In the genomic region with DNA sequence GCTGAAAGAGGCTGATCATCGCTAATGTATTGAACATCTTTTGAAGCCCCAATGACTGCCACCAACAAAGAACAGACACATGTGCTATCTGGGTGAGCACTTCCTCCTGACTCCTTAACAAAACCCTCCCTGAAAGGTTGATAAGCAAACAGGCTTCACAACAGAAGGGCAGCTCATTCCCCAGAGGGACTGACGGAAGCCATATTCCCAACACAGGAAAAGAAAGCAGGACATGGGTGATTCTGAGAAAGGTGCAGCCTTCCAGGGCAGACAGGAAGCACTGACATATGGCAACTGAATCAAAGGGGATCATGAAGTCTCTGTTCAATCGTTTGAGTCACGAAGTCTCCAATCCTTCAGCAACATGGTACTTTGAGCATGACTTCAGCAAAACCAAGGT, we compare ENCODE assay signal across 18 cellular contexts.
A peak's percentile ranks its signal among the peaks of the same experiment; 100 is the strongest.
DNase-seq lines count a peak whose midpoint lies in the region; ATAC-seq and TF ChIP-seq lines count a peak whose summit lies in the region.
"Had no signal": no experiment of that assay in that cellular context is flagged by ENCODE, and none has a peak within 500 bp of the region (broad histone marks: within the 10 kb centered on the region; RNA-seq: fewer than 3 reads in every experiment).

No MANE protein-coding gene starts in this region.

- no peak overlapping the region for H4K91ac ChIP-seq in neuronal stem cell (ENCODE audit: low read depth, low read length, poor library complexity)

- H2BK5ac ChIP-seq in neuronal stem cell (ENCODE audit: low read length): no peak overlapping the region

- no peaks in the 10 kb centered on the region for H3K27me3 ChIP-seq in heart right ventricle
- H3K27me3 ChIP-seq in GM23338 (ENCODE audit: insufficient read depth): no peaks in the 10 kb centered on the region
- H3K27me3 ChIP-seq in neuronal stem cell (ENCODE audit: control insufficient read depth in 3 of 3, insufficient read depth in 3 of 3, low read depth in 1 of 3, low read length in 3 of 3): no peaks in the 10 kb centered on the region

- H3K4me1 Mint-ChIP-seq in GM23338 (no peaks in the 10 kb centered on the region), endothelial cell (ENCODE audit: unreplicated experiment) (peaks cover 12% of the 10 kb centered on the region)
- H3K4me1 Mint-ChIP-seq: B cell; CD4-positive, alpha-beta memory T cell; H9 had no signal

- H3K27me3 Mint-ChIP-seq in GM23338 (ENCODE audit: insufficient read depth, low read depth, poor library complexity): peaks cover 2% of the 10 kb centered on the region
- H3K27me3 Mint-ChIP-seq in endothelial cell (ENCODE audit: unreplicated experiment): no peaks in the 10 kb centered on the region
- H3K27me3 Mint-ChIP-seq: B cell; CD4-positive, alpha-beta memory T cell had no signal

- no peak overlapping the region for H2AK5ac ChIP-seq in neuronal stem cell (ENCODE audit: low read depth, low read length)

- TF ChIP-seq CTCF in heart right ventricle (IDR thresholded peaks at IDR 0.05): no peak
- no peak for TF ChIP-seq CTCF in GM23338 (conservative IDR thresholded peaks at IDR 0.05; ENCODE audit: low read depth in 2 of 2)
- no peak for TF ChIP-seq CTCF in endothelial cell (IDR thresholded peaks at IDR 0.05; ENCODE audit: unreplicated experiment)

- H3K9me3 ChIP-seq in heart right ventricle (peaks cover 0 to 15% (median 3%) of the 10 kb centered on the region in 11 donors), neuronal stem cell (replicated peaks in 1 of 2; ENCODE audit: control insufficient read depth in 2 of 2, insufficient read depth in 1 of 2, low read depth in 1 of 2, low read length in 2 of 2) (peaks cover 0 to 5% of the 10 kb centered on the region in 2 donors)
- H3K9me3 ChIP-seq: Caco-2 had no signal

- H2AFZ ChIP-seq in GM23338 (peak overlapping the region; percentile 90), neuronal stem cell (ENCODE audit: low read length) (peak overlapping the region; percentile 72)

- DNase-seq in heart right ventricle: peak in 1 of 2 donors; percentile 5
- DNase-seq in cardiac septum (ENCODE audit: low spot score): no peak
- no peak for DNase-seq in GM23338 (ENCODE audit: low spot score)
- no peak for DNase-seq in endothelial cell (ENCODE audit: low spot score)
- DNase-seq in neuronal stem cell (ENCODE audit: low spot score): no peak
- DNase-seq in NCI-H345 (lab: John Stamatoyannopoulos, UW): no peak
- no peak for DNase-seq in glomerular visceral epithelial cell (ENCODE audit: extremely low spot score)
- DNase-seq: C1 segment of cervical spinal cord; Caco-2; CD4-positive, alpha-beta memory T cell; DMS153; DND-41; H9 had no signal

- H3K9me2 ChIP-seq in GM23338 (ENCODE audit: insufficient read depth): no peaks in the 10 kb centered on the region; the same call in 1 of the 2 replicates

- H4K20me1 ChIP-seq in GM23338 (replicated peaks; ENCODE audit: insufficient read depth): no peaks in the 10 kb centered on the region

- peaks cover 0 to 7% (median 0%) of the 10 kb centered on the region in 9 donors for H3K4me1 ChIP-seq in heart right ventricle
- H3K4me1 ChIP-seq in GM23338 (ENCODE audit: insufficient read depth): no peaks in the 10 kb centered on the region
- H3K4me1 ChIP-seq in neuronal stem cell (ENCODE audit: control insufficient read depth in 2 of 2, insufficient read depth in 1 of 2, low read depth in 1 of 2, low read length in 2 of 2): no peaks in the 10 kb centered on the region
- H3K4me1 ChIP-seq: Caco-2 had no signal

- no peaks in the 10 kb centered on the region for H3F3A ChIP-seq in GM23338 (replicated peaks; ENCODE audit: low read depth)

- H3K79me1 ChIP-seq in neuronal stem cell (ENCODE audit: low read depth, low read length): no peaks in the 10 kb centered on the region

- H3K4ac ChIP-seq in neuronal stem cell (ENCODE audit: low read length): no peak overlapping the region

- no peak overlapping the region for H2BK15ac ChIP-seq in neuronal stem cell (ENCODE audit: low read length)

- H3K9me3 Mint-ChIP-seq in GM23338 (peaks cover 5% of the 10 kb centered on the region; the same call in 2 of the 3 replicates), endothelial cell (ENCODE audit: unreplicated experiment) (no peaks in the 10 kb centered on the region)
- H3K9me3 Mint-ChIP-seq: H9 had no signal

- intact Hi-C loops in heart right ventricle (cut with DNase I) (loop anchor here in 1 of 10 donors (10.0 kb wide), 2 partner anchors 94 to 136 kb away; no protein-coding TSS in a partner anchor), cardiac septum (cut with DNase I) (no loop called here)

- no peak overlapping the region for H3K18ac ChIP-seq in neuronal stem cell (ENCODE audit: low read length)

- ATAC-seq in heart right ventricle: peak in 6 of 8 donors; percentile 39 to 82 (median 54)
- no peak for ATAC-seq in GM23338
- ATAC-seq in GM19455 (IDR thresholded peaks at IDR 0.05; ENCODE audit: unreplicated experiment): no peak
- ATAC-seq: GM12878, HCT116 had no signal

- no peak overlapping the region for H3K23ac ChIP-seq in neuronal stem cell (ENCODE audit: low read depth, low read length, poor library complexity)

- H3K36me3 Mint-ChIP-seq in GM23338 (ENCODE audit: low read depth) (no peaks in the 10 kb centered on the region), endothelial cell (ENCODE audit: low read depth, unreplicated experiment) (no peaks in the 10 kb centered on the region)
- H3K36me3 Mint-ChIP-seq: CD4-positive, alpha-beta memory T cell had no signal

- no peak overlapping the region for H3K27ac Mint-ChIP-seq in GM23338
- H3K27ac Mint-ChIP-seq in endothelial cell (ENCODE audit: unreplicated experiment): peak overlapping the region; percentile 74
- H3K27ac Mint-ChIP-seq: B cell; CD4-positive, alpha-beta memory T cell; H9 had no signal

- no peak overlapping the region for H4K8ac ChIP-seq in neuronal stem cell (ENCODE audit: low read depth, low read length)

- no peak overlapping the region for H3K14ac ChIP-seq in neuronal stem cell (ENCODE audit: low read length)

- H3K9ac ChIP-seq in neuronal stem cell (ENCODE audit: low read depth, low read length, poor library complexity): no peak overlapping the region

- H3K79me2 ChIP-seq in GM23338 (replicated peaks; ENCODE audit: insufficient read depth): no peaks in the 10 kb centered on the region

- WGBS in heart right ventricle, 2 donors: 53 to 60% methylated on average over 4 of the region's 4 CpGs
- no CpG with 5 or more reads among the region's 4 CpGs for WGBS in neuronal stem cell (ENCODE audit: extremely low coverage in 2 of 2, insufficient read length in 2 of 2, insufficient replicate concordance in 1 of 2), 2 donors

- no peak overlapping the region for H2BK12ac ChIP-seq in neuronal stem cell (ENCODE audit: low read length)

- H3K36me3 ChIP-seq in heart right ventricle (no peaks in the 10 kb centered on the region), GM23338 (ENCODE audit: insufficient read depth) (no peaks in the 10 kb centered on the region), neuronal stem cell (replicated peaks in 1 of 2; ENCODE audit: control insufficient read depth in 2 of 2, insufficient read depth in 2 of 2, low read length in 2 of 2) (no peaks in the 10 kb centered on the region)

- no peak overlapping the region for H3K4me2 ChIP-seq in GM23338
- no peak overlapping the region for H3K4me2 ChIP-seq in neuronal stem cell (ENCODE audit: insufficient read depth, low read length, poor library complexity, severe bottlenecking)

- no peak overlapping the region for H3K4me3 Mint-ChIP-seq in GM23338
- H3K4me3 Mint-ChIP-seq in endothelial cell (ENCODE audit: unreplicated experiment): no peak overlapping the region
- H3K4me3 Mint-ChIP-seq: B cell; CD4-positive, alpha-beta memory T cell; H9 had no signal

- H3K4me3 ChIP-seq in heart right ventricle (no peak overlapping the region), GM23338 (no peak overlapping the region), neuronal stem cell (ENCODE audit: low read length in 2 of 2) (no peak overlapping the region)
- H3K4me3 ChIP-seq: GM12878 had no signal

- no peak overlapping the region for H2BK120ac ChIP-seq in neuronal stem cell (ENCODE audit: low read depth, low read length)

- no peak overlapping the region for H3K27ac ChIP-seq in heart right ventricle
- no peak overlapping the region for H3K27ac ChIP-seq in GM23338 (ENCODE audit: low read depth)
- H3K27ac ChIP-seq in neuronal stem cell (replicated peaks; ENCODE audit: low read length): no peak overlapping the region
- H3K27ac ChIP-seq: 22Rv1 had no signal

TF ChIP-seq in GM23338, 12 proteins besides CTCF, POLR2A, EP300 and RAD21 (continues in another document):
- TF ChIP-seq NANOG (IDR thresholded peaks at IDR 0.05; ENCODE audit: borderline replicate concordance) (no peak), POLR2AphosphoS5 (IDR thresholded peaks at IDR 0.05; ENCODE audit: low read depth) (no peak), EZH2phosphoT487 (IDR thresholded peaks at IDR 0.05; ENCODE audit: unreplicated experiment) (no peak)
- TF ChIP-seq, protein P1, sequence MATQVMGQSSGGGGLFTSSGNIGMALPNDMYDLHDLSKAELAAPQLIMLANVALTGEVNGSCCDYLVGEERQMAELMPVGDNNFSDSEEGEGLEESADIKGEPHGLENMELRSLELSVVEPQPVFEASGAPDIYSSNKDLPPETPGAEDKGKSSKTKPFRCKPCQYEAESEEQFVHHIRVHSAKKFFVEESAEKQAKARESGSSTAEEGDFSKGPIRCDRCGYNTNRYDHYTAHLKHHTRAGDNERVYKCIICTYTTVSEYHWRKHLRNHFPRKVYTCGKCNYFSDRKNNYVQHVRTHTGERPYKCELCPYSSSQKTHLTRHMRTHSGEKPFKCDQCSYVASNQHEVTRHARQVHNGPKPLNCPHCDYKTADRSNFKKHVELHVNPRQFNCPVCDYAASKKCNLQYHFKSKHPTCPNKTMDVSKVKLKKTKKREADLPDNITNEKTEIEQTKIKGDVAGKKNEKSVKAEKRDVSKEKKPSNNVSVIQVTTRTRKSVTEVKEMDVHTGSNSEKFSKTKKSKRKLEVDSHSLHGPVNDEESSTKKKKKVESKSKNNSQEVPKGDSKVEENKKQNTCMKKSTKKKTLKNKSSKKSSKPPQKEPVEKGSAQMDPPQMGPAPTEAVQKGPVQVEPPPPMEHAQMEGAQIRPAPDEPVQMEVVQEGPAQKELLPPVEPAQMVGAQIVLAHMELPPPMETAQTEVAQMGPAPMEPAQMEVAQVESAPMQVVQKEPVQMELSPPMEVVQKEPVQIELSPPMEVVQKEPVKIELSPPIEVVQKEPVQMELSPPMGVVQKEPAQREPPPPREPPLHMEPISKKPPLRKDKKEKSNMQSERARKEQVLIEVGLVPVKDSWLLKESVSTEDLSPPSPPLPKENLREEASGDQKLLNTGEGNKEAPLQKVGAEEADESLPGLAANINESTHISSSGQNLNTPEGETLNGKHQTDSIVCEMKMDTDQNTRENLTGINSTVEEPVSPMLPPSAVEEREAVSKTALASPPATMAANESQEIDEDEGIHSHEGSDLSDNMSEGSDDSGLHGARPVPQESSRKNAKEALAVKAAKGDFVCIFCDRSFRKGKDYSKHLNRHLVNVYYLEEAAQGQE (IDR thresholded peaks at IDR 0.05; ENCODE audit: unreplicated experiment): no peak

Comparison
In these comparisons a context has a peak if more than half of its experiments do, and no peak if none do; other contexts are left out.
1. ATAC-seq: peak in heart right ventricle (6 of 8); none in GM23338 (single experiment) and GM19455 (single experiment).